In the genomic region with DNA sequence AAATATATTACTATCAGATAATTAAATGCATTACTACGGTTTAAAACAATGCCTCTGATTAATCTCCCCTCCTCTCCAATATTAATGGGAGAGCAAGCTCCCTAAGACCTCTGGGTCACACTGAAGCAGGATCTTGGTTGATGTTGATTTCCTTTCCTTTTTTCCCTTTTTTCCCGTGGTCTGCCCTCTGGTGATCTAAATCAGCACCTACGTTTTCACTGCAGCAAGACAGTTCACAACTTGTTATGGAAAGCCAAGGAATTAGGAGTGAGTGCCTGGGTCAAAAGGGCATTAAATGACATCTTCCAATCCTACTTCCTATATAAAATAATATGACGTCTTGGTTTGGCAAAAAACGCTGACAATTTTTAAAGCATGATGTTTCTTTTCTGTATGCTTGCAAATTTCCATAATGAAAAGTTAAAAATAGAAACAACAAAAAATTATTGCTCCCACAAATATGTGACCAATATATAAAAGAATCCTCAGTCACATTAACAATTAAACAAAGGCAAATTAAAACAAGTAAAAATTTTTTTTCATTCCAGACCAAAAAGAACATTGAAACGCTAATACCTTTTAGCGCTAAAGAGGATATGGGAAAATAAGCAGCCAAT, we compare ENCODE assay signal across 8 cellular contexts. TPM values are rescaled to one million over a fixed set of nuclear protein-coding genes. Genes with fewer than 3 reads are reported as not detected.
DNase-seq lines count a peak whose midpoint lies in the region; TF ChIP-seq lines count a peak whose summit lies in the region.

No MANE protein-coding gene starts in this region.

- H3K79me2 ChIP-seq in hepatocyte: no peaks in the 10 kb centered on the region

- H3K36me3 Mint-ChIP-seq in activated T-cell treated with anti-CD3 and anti-CD28 coated beads, Interleukin-2, amount 50 U/mL, for 24 hours (ENCODE audit: low read depth): no peaks in the 10 kb centered on the region

- WGBS in hepatocyte (ENCODE audit: low lambda C conversion rate, missing lambda C conversion rate): 36% methylated on average over 7 of the region's 7 CpGs

- H3K27ac ChIP-seq in AG04450 (ENCODE audit: low read depth, low read length) (no peak overlapping the region), RWPE1 (no peak overlapping the region), hepatocyte (no peak overlapping the region)

- no peaks in the 10 kb centered on the region for H3K4me1 ChIP-seq in hepatocyte (ENCODE audit: insufficient read depth)

- no peak overlapping the region for H3K27ac Mint-ChIP-seq in activated T-cell treated with anti-CD3 and anti-CD28 coated beads, Interleukin-2, amount 50 U/mL, for 24 hours

- H3K27me3 ChIP-seq in AG04450 (ENCODE audit: control insufficient read depth, insufficient read depth, low read length) (no peaks in the 10 kb centered on the region), hepatocyte (no peaks in the 10 kb centered on the region)

- CTCF ChIA-PET in AG04450 (lab: Charles Lee): interaction anchor here (0.6 to 1.0 kb wide), 3 partner anchors 9 to 98 kb away, joined by 3 read pairs; no protein-coding TSS in a partner anchor
- CTCF ChIA-PET in RWPE1 (lab: Yijun Ruan, JAX): interaction anchor here (0.5 to 0.6 kb wide), 3 partner anchors 23 to 206 kb away, joined by 3 read pairs; a partner anchor contains a TSS

- POLR2A ChIA-PET in AG04450 (lab: Yijun Ruan, JAX): no interaction called here
- POLR2A ChIA-PET in RWPE1 (lab: Yijun Ruan, JAX; ENCODE audit: low non-redundant PET): no interaction called here

- H3K4me2 ChIP-seq in hepatocyte: no peak overlapping the region

- TF ChIP-seq CTCF in AG04450 (IDR thresholded peaks at IDR 0.05; ENCODE audit: low read depth, low read length) (peak; percentile 73), HFF-Myc (IDR thresholded peaks at IDR 0.05; ENCODE audit: low read depth, low read length, missing control alignments) (peak; percentile 54), RWPE1 (conservative IDR thresholded peaks at IDR 0.05; ENCODE audit: low read depth) (peak; percentile 73), hepatocyte (IDR thresholded peaks at IDR 0.05; ENCODE audit: poor library complexity) (peak; percentile 48)

- no peak overlapping the region for H2AFZ ChIP-seq in hepatocyte

- H3K27me3 Mint-ChIP-seq in activated T-cell treated with anti-CD3 and anti-CD28 coated beads, Interleukin-2, amount 50 U/mL, for 24 hours: no peaks in the 10 kb centered on the region

- no peaks in the 10 kb centered on the region for H3K9me3 Mint-ChIP-seq in activated T-cell treated with anti-CD3 and anti-CD28 coated beads, Interleukin-2, amount 50 U/mL, for 24 hours

- H3K9me3 ChIP-seq in AG04450 (ENCODE audit: control insufficient read depth, insufficient read depth, low read length) (no peaks in the 10 kb centered on the region), hepatocyte (ENCODE audit: low read depth) (no peaks in the 10 kb centered on the region)

- H4K20me1 ChIP-seq in hepatocyte (ENCODE audit: insufficient read depth, poor library complexity, severe bottlenecking): no peaks in the 10 kb centered on the region

- H3K36me3 ChIP-seq in hepatocyte (replicated peaks; ENCODE audit: insufficient read depth, low read depth): no peaks in the 10 kb centered on the region

- H3K4me3 ChIP-seq in AG04450 (ENCODE audit: low read depth, low read length) (no peak overlapping the region), HFF-Myc (replicated peaks; ENCODE audit: low read depth, low read length) (no peak overlapping the region), hepatocyte (no peak overlapping the region)

- DNase-seq in AG04450 (ENCODE audit: low read depth, low spot score): no peak
- DNase-seq in HFF-Myc (ENCODE audit: extremely low read depth, low read depth): no peak
- peak; percentile 43 for DNase-seq in RWPE1 (ENCODE audit: low spot score)
- peak; percentile 54 for DNase-seq in hepatocyte (ENCODE audit: low spot score)
- no peak for DNase-seq in activated T-cell treated with anti-CD3 and anti-CD28 coated beads, Interleukin-2, amount 50 U/mL, for 24 hours
- no peak for DNase-seq in activated CD8-positive, alpha-beta memory T cell treated with anti-CD3 and anti-CD28 coated beads, Interleukin-2, amount 50 U/mL, for 48 hours
- no peak for DNase-seq in HuH-7.5 (ENCODE audit: low spot score)
- DNase-seq in activated CD8-positive, alpha-beta memory T cell treated with anti-CD3 and anti-CD28 coated beads for 24 hours: no peak

- H3K9me2 ChIP-seq in hepatocyte (replicated peaks; ENCODE audit: insufficient read depth): no peaks in the 10 kb centered on the region

- H3K4me3 Mint-ChIP-seq in activated T-cell treated with anti-CD3 and anti-CD28 coated beads, Interleukin-2, amount 50 U/mL, for 24 hours: no peak overlapping the region

- peaks cover 2% of the 10 kb centered on the region for H3K4me1 Mint-ChIP-seq in activated T-cell treated with anti-CD3 and anti-CD28 coated beads, Interleukin-2, amount 50 U/mL, for 24 hours (ENCODE audit: low read depth)

RNA-seq across cellular contexts. Expression of a gene that starts 7.9 kb away (rescaled TPM):
- 29.5 and 46.8 TPM in 2 replicates for polyA plus RNA-seq in AG04450 (2011; rRNA removed)
- 6.6 and 8.0 TPM in 2 replicates for polyA minus RNA-seq in AG04450 (2011; rRNA and poly(A)+ RNA removed)
- 26.1 and 26.5 TPM in 2 replicates for total RNA-seq in hepatocyte
- polyA plus RNA-seq in hepatocyte: 31.0 and 35.4 TPM in 2 replicates

Comparison
In these comparisons a context has a peak if more than half of its experiments do, and no peak if none do; other contexts are left out.
1. DNase-seq: peak in RWPE1 (single experiment) and hepatocyte (single experiment); none in AG04450 (single experiment), HFF-Myc (single experiment), activated T-cell treated with anti-CD3 and anti-CD28 coated beads, Interleukin-2, amount 50 U/mL, for 24 hours (single experiment), activated CD8-positive, alpha-beta memory T cell treated with anti-CD3 and anti-CD28 coated beads, Interleukin-2, amount 50 U/mL, for 48 hours (single experiment), HuH-7.5 (single experiment) and activated CD8-positive, alpha-beta memory T cell treated with anti-CD3 and anti-CD28 coated beads for 24 hours (single experiment).
2. Peak in every context shown above with its lines, with median percentiles within 50 percentile points of each other: CTCF ChIP-seq.